In the genomic region with DNA sequence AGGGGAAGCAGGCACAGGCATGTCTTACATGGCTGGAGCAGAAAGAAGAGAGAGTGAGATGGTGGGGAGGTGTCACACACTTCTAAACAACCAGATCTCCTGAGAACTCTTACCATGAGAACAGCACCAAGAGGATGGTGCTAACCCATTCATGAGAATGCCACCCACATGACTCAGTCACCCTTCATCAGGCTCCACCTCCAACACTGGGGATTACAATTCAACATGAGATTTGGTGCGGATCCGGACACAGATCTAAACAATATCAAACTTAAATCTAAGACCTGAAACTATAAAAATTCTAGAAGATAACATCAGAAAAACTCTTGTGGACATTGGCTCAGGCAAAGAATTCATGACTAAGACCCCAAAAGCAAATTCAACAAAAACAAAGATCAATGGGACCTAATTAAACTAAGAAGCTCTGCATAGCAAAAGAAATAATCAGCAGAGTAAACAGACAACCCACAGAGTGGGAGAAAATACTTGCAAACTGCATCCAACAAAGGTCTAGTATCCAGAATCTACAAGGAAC, we compare ENCODE assay signal across 22 cellular contexts.
A peak's percentile ranks its signal among the peaks of the same experiment; 100 is the strongest.
DNase-seq lines count a peak whose midpoint lies in the region; ATAC-seq and TF ChIP-seq lines count a peak whose summit lies in the region.
"Had no signal": no experiment of that assay in that cellular context is flagged by ENCODE, and none has a peak within 500 bp of the region (broad histone marks: within the 10 kb centered on the region; RNA-seq: fewer than 3 reads in every experiment).

No MANE protein-coding gene starts in this region.

- H3K4me3 Mint-ChIP-seq in WTC11: no peak overlapping the region
- H3K4me3 Mint-ChIP-seq: CD4-positive, alpha-beta T cell had no signal

- H3K4me3 ChIP-seq in MG63: no peak overlapping the region
- H3K4me3 ChIP-seq: BLaER1, Peyer's patch had no signal

- DNase-seq in EL: peak; percentile 62
- peak; percentile 23 for DNase-seq in MG63
- DNase-seq in astrocyte of the hippocampus (ENCODE audit: low read depth, low spot score): peak; percentile 47
- DNase-seq in renal cortical epithelial cell (ENCODE audit: low read depth): peak; percentile 23
- DNase-seq in COLO829 (ENCODE audit: low spot score): no peak
- no peak for DNase-seq in left ventricle myocardium superior
- no peak for DNase-seq in WTC11 (ENCODE audit: low spot score)
- DNase-seq: Caco-2; CD4-positive, alpha-beta T cell; DMS 273 treated with DMSO at 0.1 percent for 48 hours; DMS79 treated with DMSO at 0.1 percent for 48 hours; GDM1; Kasumi-1; NCI-H1105; NCI-H146; NCI-H2029; NCI-H2227 treated with DMSO at 0.1 percent for 48 hours; NCI-H510A treated with DMSO at 0.1 percent for 48 hours; NCI-H748 treated with DMSO at 0.1 percent for 48 hours; NK-92 treated with Interleukin-12 subunit alpha and Interleukin-12 subunit beta, amount 100 ng/mL, for 24 hours; Peyer's patch had no signal

- H3K9me3 ChIP-seq in MG63: no peaks in the 10 kb centered on the region; the same call in 1 of the 2 replicates
- H3K9me3 ChIP-seq: BLaER1, Caco-2, Peyer's patch had no signal

- POLR2A ChIA-PET in WTC11 (lab: Charles Lee): no interaction called here

- 0 out of 2 replicates have a peak, but pooled peaks cover 5% of the 10 kb centered on the region for H3K36me3 Mint-ChIP-seq in WTC11

- H3K27me3 Mint-ChIP-seq in WTC11 (ENCODE audit: low read depth): peaks cover 61% of the 10 kb centered on the region

- no peaks in the 10 kb centered on the region for H3K36me3 ChIP-seq in MG63
- H3K36me3 ChIP-seq: BLaER1, Peyer's patch had no signal

- TF ChIP-seq CTCF in WTC11 (IDR thresholded peaks at IDR 0.05): no peak

- no peak overlapping the region for H3K27ac Mint-ChIP-seq in WTC11
- H3K27ac Mint-ChIP-seq: CD4-positive, alpha-beta T cell had no signal

- H3K27me3 ChIP-seq in MG63: peaks cover 2% of the 10 kb centered on the region; the same call in 1 of the 2 replicates
- H3K27me3 ChIP-seq: Peyer's patch had no signal

- CTCF ChIA-PET in WTC11 (lab: Charles Lee): no interaction called here

- peaks cover 12% of the 10 kb centered on the region for H3K9me3 Mint-ChIP-seq in WTC11
- H3K9me3 Mint-ChIP-seq: CD4-positive, alpha-beta T cell had no signal

- intact Hi-C loops in left ventricle myocardium superior (cut with micrococcal nuclease): no loop called here

- ATAC-seq in left ventricle myocardium superior: no peak
- no peak for ATAC-seq in WTC11

- H3K4me1 Mint-ChIP-seq in WTC11: peaks cover 47% of the 10 kb centered on the region

TF ChIP-seq in WTC11, 78 proteins besides CTCF, POLR2A, EP300 and RAD21:
- TF ChIP-seq, protein P1, sequence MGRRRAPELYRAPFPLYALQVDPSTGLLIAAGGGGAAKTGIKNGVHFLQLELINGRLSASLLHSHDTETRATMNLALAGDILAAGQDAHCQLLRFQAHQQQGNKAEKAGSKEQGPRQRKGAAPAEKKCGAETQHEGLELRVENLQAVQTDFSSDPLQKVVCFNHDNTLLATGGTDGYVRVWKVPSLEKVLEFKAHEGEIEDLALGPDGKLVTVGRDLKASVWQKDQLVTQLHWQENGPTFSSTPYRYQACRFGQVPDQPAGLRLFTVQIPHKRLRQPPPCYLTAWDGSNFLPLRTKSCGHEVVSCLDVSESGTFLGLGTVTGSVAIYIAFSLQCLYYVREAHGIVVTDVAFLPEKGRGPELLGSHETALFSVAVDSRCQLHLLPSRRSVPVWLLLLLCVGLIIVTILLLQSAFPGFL (CRISPR knock-in tag; IDR thresholded peaks at IDR 0.05; ENCODE audit: borderline replicate concordance): no peak
- TF ChIP-seq HMGA2 (CRISPR knock-in tag; IDR thresholded peaks at IDR 0.05) (no peak), SP1 (CRISPR knock-in tag; conservative IDR thresholded peaks at IDR 0.05) (no peak), ZBTB21 (CRISPR knock-in tag; IDR thresholded peaks at IDR 0.05; ENCODE audit: borderline replicate concordance) (no peak), ZNF423 (CRISPR knock-in tag; IDR thresholded peaks at IDR 0.05) (no peak), NR2C2 (CRISPR knock-in tag; IDR thresholded peaks at IDR 0.05) (no peak), ZNF219 (CRISPR knock-in tag; IDR thresholded peaks at IDR 0.05; ENCODE audit: borderline replicate concordance) (no peak)
- TF ChIP-seq, protein P2, sequence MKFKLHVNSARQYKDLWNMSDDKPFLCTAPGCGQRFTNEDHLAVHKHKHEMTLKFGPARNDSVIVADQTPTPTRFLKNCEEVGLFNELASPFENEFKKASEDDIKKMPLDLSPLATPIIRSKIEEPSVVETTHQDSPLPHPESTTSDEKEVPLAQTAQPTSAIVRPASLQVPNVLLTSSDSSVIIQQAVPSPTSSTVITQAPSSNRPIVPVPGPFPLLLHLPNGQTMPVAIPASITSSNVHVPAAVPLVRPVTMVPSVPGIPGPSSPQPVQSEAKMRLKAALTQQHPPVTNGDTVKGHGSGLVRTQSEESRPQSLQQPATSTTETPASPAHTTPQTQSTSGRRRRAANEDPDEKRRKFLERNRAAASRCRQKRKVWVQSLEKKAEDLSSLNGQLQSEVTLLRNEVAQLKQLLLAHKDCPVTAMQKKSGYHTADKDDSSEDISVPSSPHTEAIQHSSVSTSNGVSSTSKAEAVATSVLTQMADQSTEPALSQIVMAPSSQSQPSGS (CRISPR knock-in tag; IDR thresholded peaks at IDR 0.05; ENCODE audit: borderline replicate concordance, low read depth): no peak
- TF ChIP-seq, protein P3, sequence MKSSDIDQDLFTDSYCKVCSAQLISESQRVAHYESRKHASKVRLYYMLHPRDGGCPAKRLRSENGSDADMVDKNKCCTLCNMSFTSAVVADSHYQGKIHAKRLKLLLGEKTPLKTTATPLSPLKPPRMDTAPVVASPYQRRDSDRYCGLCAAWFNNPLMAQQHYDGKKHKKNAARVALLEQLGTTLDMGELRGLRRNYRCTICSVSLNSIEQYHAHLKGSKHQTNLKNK (CRISPR knock-in tag; IDR thresholded peaks at IDR 0.05): no peak
- TF ChIP-seq, protein P4, sequence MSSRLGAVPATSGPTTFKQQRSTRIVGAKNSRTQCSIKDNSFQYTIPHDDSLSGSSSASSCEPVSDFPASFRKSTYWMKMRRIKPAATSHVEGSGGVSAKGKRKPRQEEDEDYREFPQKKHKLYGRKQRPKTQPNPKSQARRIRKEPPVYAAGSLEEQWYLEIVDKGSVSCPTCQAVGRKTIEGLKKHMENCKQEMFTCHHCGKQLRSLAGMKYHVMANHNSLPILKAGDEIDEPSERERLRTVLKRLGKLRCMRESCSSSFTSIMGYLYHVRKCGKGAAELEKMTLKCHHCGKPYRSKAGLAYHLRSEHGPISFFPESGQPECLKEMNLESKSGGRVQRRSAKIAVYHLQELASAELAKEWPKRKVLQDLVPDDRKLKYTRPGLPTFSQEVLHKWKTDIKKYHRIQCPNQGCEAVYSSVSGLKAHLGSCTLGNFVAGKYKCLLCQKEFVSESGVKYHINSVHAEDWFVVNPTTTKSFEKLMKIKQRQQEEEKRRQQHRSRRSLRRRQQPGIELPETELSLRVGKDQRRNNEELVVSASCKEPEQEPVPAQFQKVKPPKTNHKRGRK (CRISPR knock-in tag; IDR thresholded peaks at IDR 0.05; ENCODE audit: borderline replicate concordance): no peak
- TF ChIP-seq, protein P5, sequence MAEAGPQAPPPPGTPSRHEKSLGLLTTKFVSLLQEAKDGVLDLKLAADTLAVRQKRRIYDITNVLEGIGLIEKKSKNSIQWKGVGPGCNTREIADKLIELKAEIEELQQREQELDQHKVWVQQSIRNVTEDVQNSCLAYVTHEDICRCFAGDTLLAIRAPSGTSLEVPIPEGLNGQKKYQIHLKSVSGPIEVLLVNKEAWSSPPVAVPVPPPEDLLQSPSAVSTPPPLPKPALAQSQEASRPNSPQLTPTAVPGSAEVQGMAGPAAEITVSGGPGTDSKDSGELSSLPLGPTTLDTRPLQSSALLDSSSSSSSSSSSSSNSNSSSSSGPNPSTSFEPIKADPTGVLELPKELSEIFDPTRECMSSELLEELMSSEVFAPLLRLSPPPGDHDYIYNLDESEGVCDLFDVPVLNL (CRISPR knock-in tag; IDR thresholded peaks at IDR 0.05; ENCODE audit: borderline replicate concordance, low read depth): no peak
- TF ChIP-seq, protein P6, sequence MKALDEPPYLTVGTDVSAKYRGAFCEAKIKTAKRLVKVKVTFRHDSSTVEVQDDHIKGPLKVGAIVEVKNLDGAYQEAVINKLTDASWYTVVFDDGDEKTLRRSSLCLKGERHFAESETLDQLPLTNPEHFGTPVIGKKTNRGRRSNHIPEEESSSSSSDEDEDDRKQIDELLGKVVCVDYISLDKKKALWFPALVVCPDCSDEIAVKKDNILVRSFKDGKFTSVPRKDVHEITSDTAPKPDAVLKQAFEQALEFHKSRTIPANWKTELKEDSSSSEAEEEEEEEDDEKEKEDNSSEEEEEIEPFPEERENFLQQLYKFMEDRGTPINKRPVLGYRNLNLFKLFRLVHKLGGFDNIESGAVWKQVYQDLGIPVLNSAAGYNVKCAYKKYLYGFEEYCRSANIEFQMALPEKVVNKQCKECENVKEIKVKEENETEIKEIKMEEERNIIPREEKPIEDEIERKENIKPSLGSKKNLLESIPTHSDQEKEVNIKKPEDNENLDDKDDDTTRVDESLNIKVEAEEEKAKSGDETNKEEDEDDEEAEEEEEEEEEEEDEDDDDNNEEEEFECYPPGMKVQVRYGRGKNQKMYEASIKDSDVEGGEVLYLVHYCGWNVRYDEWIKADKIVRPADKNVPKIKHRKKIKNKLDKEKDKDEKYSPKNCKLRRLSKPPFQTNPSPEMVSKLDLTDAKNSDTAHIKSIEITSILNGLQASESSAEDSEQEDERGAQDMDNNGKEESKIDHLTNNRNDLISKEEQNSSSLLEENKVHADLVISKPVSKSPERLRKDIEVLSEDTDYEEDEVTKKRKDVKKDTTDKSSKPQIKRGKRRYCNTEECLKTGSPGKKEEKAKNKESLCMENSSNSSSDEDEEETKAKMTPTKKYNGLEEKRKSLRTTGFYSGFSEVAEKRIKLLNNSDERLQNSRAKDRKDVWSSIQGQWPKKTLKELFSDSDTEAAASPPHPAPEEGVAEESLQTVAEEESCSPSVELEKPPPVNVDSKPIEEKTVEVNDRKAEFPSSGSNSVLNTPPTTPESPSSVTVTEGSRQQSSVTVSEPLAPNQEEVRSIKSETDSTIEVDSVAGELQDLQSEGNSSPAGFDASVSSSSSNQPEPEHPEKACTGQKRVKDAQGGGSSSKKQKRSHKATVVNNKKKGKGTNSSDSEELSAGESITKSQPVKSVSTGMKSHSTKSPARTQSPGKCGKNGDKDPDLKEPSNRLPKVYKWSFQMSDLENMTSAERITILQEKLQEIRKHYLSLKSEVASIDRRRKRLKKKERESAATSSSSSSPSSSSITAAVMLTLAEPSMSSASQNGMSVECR (CRISPR knock-in tag; IDR thresholded peaks at IDR 0.05; ENCODE audit: borderline replicate concordance): no peak
TF ChIP-seq in WTC11: peak in this region for 0.

Comparison
In these comparisons a context has a peak if more than half of its experiments do, and no peak if none do; other contexts are left out.
1. DNase-seq: peak in EL (single experiment), MG63 (single experiment), astrocyte of the hippocampus (single experiment) and renal cortical epithelial cell (single experiment); none in COLO829 (single experiment), left ventricle myocardium superior (single experiment) and WTC11 (single experiment).